In genomic region chr19:41449079-41449864, GRCh38 we compare ENCODE assay signal across 8 cellular contexts. TPM values are rescaled to one million over a fixed set of nuclear protein-coding genes. Genes with fewer than 3 reads are reported as not detected.
DNase-seq lines count a peak whose midpoint lies in the region; ATAC-seq and TF ChIP-seq lines count a peak whose summit lies in the region.

No MANE protein-coding gene starts in this region.

- DNase-seq in DMS153 treated with DMSO at 0.1 percent for 48 hours (lab: John Stamatoyannopoulos, UW; ENCODE audit: unreplicated experiment) (peak; percentile 43), DMS153 (lab: John Stamatoyannopoulos, UW) (no peak), T-cell (peak in 33 of 34 experiments; percentile 25 to 71 (median 55)), left cardiac atrium (peak; percentile 82), renal cortical epithelial cell (ENCODE audit: low read depth) (peak; percentile 25)
- DNase-seq in activated naive CD8-positive, alpha-beta T cell treated with anti-CD3 and anti-CD28 coated beads, Interleukin-2, amount 50 U/mL, for 16 hours (ENCODE audit: low read depth, low spot score) = peak; percentile 42

- ATAC-seq in T-cell (replicated peaks in 1 of 4) (peak; percentile 86 to 90 (median 88)), left cardiac atrium (peak; percentile 91 to 95), GM18870 (IDR thresholded peaks at IDR 0.05; ENCODE audit: unreplicated experiment) (no peak)

- H3K9me2 ChIP-seq in Loucy (replicated peaks; ENCODE audit: low read depth, low read length) = no peaks in the 10 kb centered on the region

- intact Hi-C loops in left cardiac atrium (cut with DNase I) = loop anchor here in 1 of 2 donors (2.0 to 10.0 kb wide), 3 partner anchors 86 to 244 kb away; no protein-coding TSS in a partner anchor

- H3K9me3 ChIP-seq in Loucy (ENCODE audit: insufficient read depth, low read depth, low read length) = no peaks in the 10 kb centered on the region

- peaks cover 5 to 20% (median 13%) of the 10 kb centered on the region in 3 donors for H3K4me1 Mint-ChIP-seq in T-cell

- CTCF ChIA-PET in T-cell (lab: Charles Lee) = interaction anchor here (0.6 to 2.7 kb wide), 19 partner anchors 8 to 1075 kb away, joined by 3 to 11 read pairs (median 4); partner anchors contain the start of genes B9D2 (in 1 of the 2) and CEACAM21 (in 1 of the 2)

- H3K9me3 Mint-ChIP-seq in T-cell = no peaks in the 10 kb centered on the region

- POLR2A ChIA-PET in T-cell (lab: Charles Lee) = interaction anchor here in 1 of 2 donors (0.6 kb wide), 2 partner anchors 10 to 99 kb away, joined by 3 to 7 read pairs; no protein-coding TSS in a partner anchor

- H3K4me3 ChIP-seq in Loucy (ENCODE audit: low read length, poor library complexity, severe bottlenecking) = peak overlapping the region; percentile 63

- no peaks in the 10 kb centered on the region for H3K36me3 ChIP-seq in Loucy (ENCODE audit: insufficient read depth, low read length)

- no peaks in the 10 kb centered on the region for H4K20me1 ChIP-seq in Loucy (ENCODE audit: insufficient read depth, low read length, poor library complexity, severe bottlenecking)

- peak; percentile 99 for TF ChIP-seq CTCF in Loucy (conservative IDR thresholded peaks at IDR 0.05; ENCODE audit: low read length)

- H3K4me2 ChIP-seq in Loucy (ENCODE audit: low read depth, low read length, poor library complexity, severe bottlenecking) = peak overlapping the region; percentile 68

- no peaks in the 10 kb centered on the region for H3K36me3 Mint-ChIP-seq in T-cell

- H3K4me1 ChIP-seq in Loucy (ENCODE audit: insufficient read depth, low read length, poor library complexity, severe bottlenecking) = no peaks in the 10 kb centered on the region

- H2AFZ ChIP-seq in Loucy (ENCODE audit: low read length) = peak overlapping the region; percentile 60

- peaks cover 0 to 20% of the 10 kb centered on the region in 2 donors for H3K27me3 Mint-ChIP-seq in T-cell

- no peaks in the 10 kb centered on the region for H3F3A ChIP-seq in Loucy (ENCODE audit: low read depth)

- H3K4me3 Mint-ChIP-seq in T-cell = peak overlapping the region; percentile 68 to 70 (median 68)

- H3K9ac ChIP-seq in Loucy (ENCODE audit: low read depth, low read length, poor library complexity, severe bottlenecking) = peak overlapping the region; percentile 37

- H3K27me3 ChIP-seq in Loucy (ENCODE audit: insufficient read depth, low read length, poor library complexity, severe bottlenecking) = no peaks in the 10 kb centered on the region

- H3K79me2 ChIP-seq in Loucy (ENCODE audit: insufficient read depth, low read length) = no peaks in the 10 kb centered on the region

- no peak overlapping the region for H3K27ac Mint-ChIP-seq in T-cell

RNA-seq across cellular contexts. Expression of gene ERICH4, which starts 6.3 kb away (rescaled TPM):
- under 1 TPM in 2 of 5 donors, not detected in 3; 0.29 to 0.55 TPM for total RNA-seq in T-cell
- total RNA-seq in left cardiac atrium = not detected
- total RNA-seq in renal cortical epithelial cell = not detected in 2 replicates

RNA-seq across cellular contexts. Expression of gene DMAC2, which starts 9.6 kb away (rescaled TPM):
- 10 to 100 TPM; 19.5 to 33.9 (median 24.7) TPM for total RNA-seq in T-cell
- 10 to 100 TPM; 59.0 to 67.6 TPM for total RNA-seq in left cardiac atrium
- total RNA-seq in renal cortical epithelial cell = 39.8 and 58.4 TPM in 2 replicates

RNA-seq across cellular contexts. Expression of gene B3GNT8, which starts 22.1 kb away (rescaled TPM):
- total RNA-seq in T-cell (1 to 10 TPM in 4 of 5 donors, under 1 TPM in 1; 0.76 to 5.0 (median 1.3) TPM), left cardiac atrium (1 to 10 TPM; 1.4 to 3.2 TPM), renal cortical epithelial cell (0.87 and 2.1 TPM in 2 replicates)

RNA-seq across cellular contexts. Expression of gene BCKDHA, which starts 51.7 kb away (rescaled TPM):
- total RNA-seq in T-cell (10 to 100 TPM; 13.0 to 28.6 (median 27.0) TPM), left cardiac atrium (10 to 100 TPM; 24.0 to 31.4 TPM), renal cortical epithelial cell (35.9 and 73.1 TPM in 2 replicates)

RNA-seq across cellular contexts. Expression of gene EXOSC5, which starts 52.1 kb away (rescaled TPM):
- 10 to 100 TPM; 12.4 to 32.8 (median 27.1) TPM for total RNA-seq in T-cell
- total RNA-seq in left cardiac atrium = 10 to 100 TPM in 1 of 2 donors, 1 to 10 TPM in 1; 8.1 to 13.4 TPM
- 5.2 and 8.2 TPM in 2 replicates for total RNA-seq in renal cortical epithelial cell
